In the genomic region with DNA sequence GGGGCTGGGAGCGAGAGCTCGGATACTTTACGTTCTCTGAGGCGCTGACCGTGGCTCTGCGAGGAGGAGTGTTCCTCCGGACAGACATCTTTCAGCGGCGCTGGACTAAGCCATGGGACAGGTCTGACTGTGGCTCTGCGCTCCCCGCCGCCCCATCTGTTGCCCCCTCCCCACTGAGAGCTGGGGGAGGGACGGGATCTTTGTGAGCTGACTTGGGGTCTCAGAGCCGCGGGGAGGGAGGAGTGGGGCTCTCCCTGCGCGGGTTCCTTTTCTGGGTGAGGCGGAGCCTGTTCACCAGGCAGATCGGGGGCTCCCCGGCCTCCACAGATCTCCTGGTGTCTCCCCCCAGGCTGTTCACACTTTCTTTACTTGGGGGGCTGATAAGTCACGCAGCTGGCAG, we compare ENCODE assay signal across 2 cellular contexts.
A peak's percentile ranks its signal among the peaks of the same experiment; 100 is the strongest.
TF ChIP-seq lines count a peak whose summit lies in the region.

No MANE protein-coding gene starts in this region.

TF ChIP-seq in HepG2, 621 proteins besides CTCF, POLR2A, EP300 and RAD21:
- TF ChIP-seq ZNF552 (CRISPR knock-in tag; IDR thresholded peaks at IDR 0.05; ENCODE audit: borderline replicate concordance), result 0 out of 2 replicates have a peak, but pooled peaks have one; percentile 74
- TF ChIP-seq MAF1 (CRISPR knock-in tag; IDR thresholded peaks at IDR 0.05; ENCODE audit: borderline replicate concordance), result 0 out of 2 replicates have a peak, but pooled peaks have one; percentile 9
- TF ChIP-seq, protein P1, sequence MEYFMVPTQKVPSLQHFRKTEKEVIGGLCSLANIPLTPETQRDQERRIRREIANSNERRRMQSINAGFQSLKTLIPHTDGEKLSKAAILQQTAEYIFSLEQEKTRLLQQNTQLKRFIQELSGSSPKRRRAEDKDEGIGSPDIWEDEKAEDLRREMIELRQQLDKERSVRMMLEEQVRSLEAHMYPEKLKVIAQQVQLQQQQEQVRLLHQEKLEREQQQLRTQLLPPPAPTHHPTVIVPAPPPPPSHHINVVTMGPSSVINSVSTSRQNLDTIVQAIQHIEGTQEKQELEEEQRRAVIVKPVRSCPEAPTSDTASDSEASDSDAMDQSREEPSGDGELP (IDR thresholded peaks at IDR 0.05; ENCODE audit: borderline replicate concordance, low read depth), result no peak
- TF ChIP-seq, protein P2, sequence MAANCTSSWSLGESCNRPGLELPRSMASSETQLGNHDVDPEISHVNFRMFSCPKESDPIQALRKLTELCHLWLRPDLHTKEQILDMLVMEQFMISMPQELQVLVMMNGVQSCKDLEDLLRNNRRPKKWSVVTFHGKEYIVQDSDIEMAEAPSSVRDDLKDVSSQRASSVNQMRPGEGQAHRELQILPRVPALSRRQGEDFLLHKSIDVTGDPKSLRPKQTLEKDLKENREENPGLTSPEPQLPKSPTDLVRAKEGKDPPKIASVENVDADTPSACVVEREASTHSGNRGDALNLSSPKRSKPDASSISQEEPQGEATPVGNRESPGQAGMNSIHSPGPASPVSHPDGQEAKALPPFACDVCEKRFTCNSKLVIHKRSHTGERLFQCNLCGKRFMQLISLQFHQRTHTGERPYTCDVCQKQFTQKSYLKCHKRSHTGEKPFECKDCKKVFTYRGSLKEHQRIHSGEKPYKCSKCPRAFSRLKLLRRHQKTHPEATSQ (CRISPR knock-in tag; IDR thresholded peaks at IDR 0.05; ENCODE audit: borderline replicate concordance), result 0 out of 2 replicates have a peak, but pooled peaks have one; percentile 19
- TF ChIP-seq MED8 (CRISPR knock-in tag; IDR thresholded peaks at IDR 0.05; ENCODE audit: insufficient replicate concordance), result peak; percentile 38
- TF ChIP-seq KDM3A (CRISPR knock-in tag; IDR thresholded peaks at IDR 0.05; ENCODE audit: low read depth), result peak; percentile 18; the same call in 1 of the 2 replicates
- 0 out of 2 replicates have a peak, but pooled peaks have one; percentile 14 for TF ChIP-seq TARDBP (CRISPR knock-in tag; IDR thresholded peaks at IDR 0.05)
- TF ChIP-seq TOPORS (CRISPR knock-in tag; IDR thresholded peaks at IDR 0.05), result 0 out of 2 replicates have a peak, but pooled peaks have one; percentile 36
- TF ChIP-seq ZNF614 (CRISPR knock-in tag; IDR thresholded peaks at IDR 0.05; ENCODE audit: borderline replicate concordance), result no peak
- TF ChIP-seq ZNF263 (CRISPR knock-in tag; IDR thresholded peaks at IDR 0.05), result peak; percentile 15; the same call in 1 of the 2 replicates
- TF ChIP-seq POLR2AphosphoS5 (IDR thresholded peaks at IDR 0.05; ENCODE audit: low read depth, low read length), result no peak
- TF ChIP-seq KDM5B (CRISPR knock-in tag; IDR thresholded peaks at IDR 0.05; ENCODE audit: borderline replicate concordance), result 0 out of 2 replicates have a peak, but pooled peaks have one; percentile 14
- 0 out of 2 replicates have a peak, but pooled peaks have one; percentile 36 for TF ChIP-seq TMF1 (CRISPR knock-in tag; IDR thresholded peaks at IDR 0.05; ENCODE audit: low read depth)
- 0 out of 2 replicates have a peak, but pooled peaks have one; percentile 56 for TF ChIP-seq ZNF546 (CRISPR knock-in tag; conservative IDR thresholded peaks at IDR 0.05)
- no peak for TF ChIP-seq PCBP2 (optimal IDR thresholded peaks at IDR 0.05; ENCODE audit: low read depth, low read length, poor library complexity, severe bottlenecking)

TF ChIP-seq in K562, 482 proteins besides CTCF, POLR2A, EP300 and RAD21:
- TF ChIP-seq ZNF766 (CRISPR knock-in tag; conservative IDR thresholded peaks at IDR 0.05) (0 out of 2 replicates have a peak, but pooled peaks have one; percentile 45), MAZ (CRISPR knock-in tag; conservative IDR thresholded peaks at IDR 0.05 in 1 of 2, IDR thresholded peaks at IDR 0.05 in 1 of 2) (0 out of 4 replicates have a peak, but pooled peaks of 1 of the 2 experiments have one; percentile 25), ZNF184 (CRISPR knock-in tag; IDR thresholded peaks at IDR 0.05) (no peak), ZNF197 (CRISPR knock-in tag; IDR thresholded peaks at IDR 0.05; ENCODE audit: low read depth) (0 out of 2 replicates have a peak, but pooled peaks have one; percentile 30), NFRKB (IDR thresholded peaks at IDR 0.05; ENCODE audit: low read depth) (peak; percentile 16; the same call in 1 of the 2 replicates), ZNF217 (CRISPR knock-in tag; IDR thresholded peaks at IDR 0.05) (no peak), HDAC2 (IDR thresholded peaks at IDR 0.05) (no peak), ZBTB17 (CRISPR knock-in tag; IDR thresholded peaks at IDR 0.05) (0 out of 2 replicates have a peak, but pooled peaks have one; percentile 3), KDM5B (IDR thresholded peaks at IDR 0.05; ENCODE audit: insufficient replicate concordance, low read depth, low read length) (peak; percentile 12)
TF ChIP-seq in K562: peak in this region for 6.
